ENCODE assay signal across 34 cellular contexts in genomic region chr16:2960183-2961010, GRCh38. TPM values are rescaled to one million over a fixed set of nuclear protein-coding genes. Genes with fewer than 3 reads are reported as not detected.
DNase-seq lines count a peak whose midpoint lies in the region; ATAC-seq and TF ChIP-seq lines count a peak whose summit lies in the region.
"Had no signal": no experiment of that assay in that cellular context is flagged by ENCODE, and none has a peak within 500 bp of the region (broad histone marks: within the 10 kb centered on the region; RNA-seq: fewer than 3 reads in every experiment).

No MANE protein-coding gene starts in this region.

- no peaks in the 10 kb centered on the region for H3K36me3 Mint-ChIP-seq in HFFc6 (ENCODE audit: low read depth)
- H3K36me3 Mint-ChIP-seq in mesothelial cell of epicardium, result no peaks in the 10 kb centered on the region
- H3K36me3 Mint-ChIP-seq: activated naive CD8-positive, alpha-beta T cell treated with anti-CD3 and anti-CD28 coated beads, Interleukin-2, amount 10 ng/mL, durations not matched to agents 7 days and 5 days; CD4-positive, CD25-positive, alpha-beta regulatory T cell had no signal

- H3K9me3 Mint-ChIP-seq in HFFc6 (no peaks in the 10 kb centered on the region), mesothelial cell of epicardium (no peaks in the 10 kb centered on the region)
- H3K9me3 Mint-ChIP-seq: activated naive CD8-positive, alpha-beta T cell treated with anti-CD3 and anti-CD28 coated beads, Interleukin-2, amount 10 ng/mL, durations not matched to agents 7 days and 5 days; activated T-helper 2 cell treated with anti-CD3 and anti-CD28 coated beads, Interferon-gamma antibody, Interleukin-2, Interleukin-4, amounts not matched to agents 10 μg/mL and 5 μg/mL and 100 μg/mL, durations not matched to agents 14 hours and 24 hours and 36 hours; CD4-positive, CD25-positive, alpha-beta regulatory T cell; nephron progenitor cell had no signal

- H3K4me3 Mint-ChIP-seq in HFFc6 (no peak overlapping the region), mesothelial cell of epicardium (no peak overlapping the region)
- H3K4me3 Mint-ChIP-seq: activated CD4-positive, alpha-beta T cell treated with anti-CD3 and anti-CD28 coated beads for 36 hours; activated CD8-positive, alpha-beta T cell treated with anti-CD3 and anti-CD28 coated beads, Interleukin-2, amount 10 ng/mL, durations not matched to agents 7 days and 5 days; activated naive CD8-positive, alpha-beta T cell treated with anti-CD3 and anti-CD28 coated beads, Interleukin-2, amount 10 ng/mL, durations not matched to agents 7 days and 5 days; nephron progenitor cell had no signal

- H3K27ac Mint-ChIP-seq in HFFc6, result no peak overlapping the region
- H3K27ac Mint-ChIP-seq in mesothelial cell of epicardium, result peak overlapping the region; percentile 53
- H3K27ac Mint-ChIP-seq: activated CD4-positive, alpha-beta T cell treated with anti-CD3 and anti-CD28 coated beads for 36 hours; activated CD8-positive, alpha-beta T cell treated with anti-CD3 and anti-CD28 coated beads, Interleukin-2, amount 10 ng/mL, durations not matched to agents 7 days and 5 days; activated naive CD8-positive, alpha-beta T cell treated with anti-CD3 and anti-CD28 coated beads, Interleukin-2, amount 10 ng/mL, durations not matched to agents 7 days and 5 days; activated T-helper 2 cell treated with anti-CD3 and anti-CD28 coated beads, Interferon-gamma antibody, Interleukin-2, Interleukin-4, amounts not matched to agents 10 μg/mL and 5 μg/mL and 100 μg/mL, durations not matched to agents 14 hours and 24 hours and 36 hours; CD4-positive, CD25-positive, alpha-beta regulatory T cell; nephron progenitor cell had no signal

- DNase-seq in NCI-H82 (lab: John Stamatoyannopoulos, UW) (peak; percentile 37), NCI-H82 treated with DMSO at 0.1 percent for 48 hours (lab: John Stamatoyannopoulos, UW; ENCODE audit: unreplicated experiment) (no peak), HFFc6 (no peak), mesothelial cell of epicardium (ENCODE audit: low spot score in 2 of 2, unreplicated experiment in 2 of 2) (no peak), NCI-H748 treated with DMSO at 0.1 percent for 48 hours (lab: John Stamatoyannopoulos, UW) (no peak)
- DNase-seq: 8988T; activated CD4-positive, alpha-beta T cell treated with anti-CD3 and anti-CD28 coated beads for 36 hours; activated CD8-positive, alpha-beta T cell treated with anti-CD3 and anti-CD28 coated beads, Interleukin-2, amount 10 ng/mL, durations not matched to agents 7 days and 5 days; activated naive CD8-positive, alpha-beta T cell treated with anti-CD3 and anti-CD28 coated beads, Interleukin-2, amount 10 ng/mL, durations not matched to agents 7 days and 5 days; CD4-positive, CD25-positive, alpha-beta regulatory T cell; effector memory CD4-positive, alpha-beta T cell; EL; erythroblast; GOT3; head of caudate nucleus; KG1; kidney glomerular epithelial cell; MM.1S; NCI-H1417 treated with DMSO at 0.1 percent for 48 hours; NCI-H2081; NCI-H345; nephron progenitor cell; OCI-M1; spleen; T-helper 2 cell had no signal

- H3K27me3 Mint-ChIP-seq in HFFc6 (ENCODE audit: insufficient read depth) (peaks cover 34% of the 10 kb centered on the region), mesothelial cell of epicardium (ENCODE audit: low read depth) (peaks cover 29% of the 10 kb centered on the region)

- TF ChIP-seq CTCF in HFFc6 (IDR thresholded peaks at IDR 0.05) (0 out of 2 replicates have a peak, but pooled peaks have one; percentile 5), mesothelial cell of epicardium (IDR thresholded peaks at IDR 0.05; ENCODE audit: unreplicated experiment) (no peak)

- no peak for ATAC-seq in GM18498 (IDR thresholded peaks at IDR 0.05; ENCODE audit: unreplicated experiment)
- ATAC-seq: activated CD4-positive, alpha-beta T cell treated with anti-CD3 and anti-CD28 coated beads for 36 hours; activated CD8-positive, alpha-beta T cell treated with anti-CD3 and anti-CD28 coated beads, Interleukin-2, amount 10 ng/mL, durations not matched to agents 7 days and 5 days; SK-N-SH treated with all-trans-retinoic acid at 6 μM for 48 hours had no signal

- H3K4me1 Mint-ChIP-seq in HFFc6 (ENCODE audit: low read depth) (no peaks in the 10 kb centered on the region), mesothelial cell of epicardium (peaks cover 20% of the 10 kb centered on the region)

RNA-seq across cellular contexts. Expression of gene KREMEN2, which starts 3.7 kb away (rescaled TPM):
- total RNA-seq in HFFc6 (2021; fragmentation: NEBNext Ultra II Directional; extraction: Animal tissue kit (Norgen Biotek cat#: 25700)), result not detected
- total RNA-seq in mesothelial cell of epicardium, result 27.3 to 30.5 TPM (median 29.1 TPM) in 3 replicates
- total RNA-seq: activated CD4-positive, alpha-beta T cell treated with anti-CD3 and anti-CD28 coated beads for 36 hours; ascending aorta; cardiac septum; CD4-positive, CD25-positive, alpha-beta regulatory T cell; mucosa of gallbladder; right atrium auricular region; tibial nerve had no signal

RNA-seq across cellular contexts. Expression of gene PAQR4, which starts 8.8 kb away (rescaled TPM):
- 10 to 100 TPM in 5 of 6 experiments, 1 to 10 TPM in 1; 5.7 to 16.5 (median 13.7) TPM for total RNA-seq in HFFc6 (2021; fragmentation: NEBNext Ultra II Directional; extraction: Animal tissue kit (Norgen Biotek cat#: 25700))
- 8.1 to 10.1 TPM (median 8.9 TPM) in 3 replicates for total RNA-seq in mesothelial cell of epicardium

RNA-seq across cellular contexts. Expression of gene PKMYT1, which starts 19.8 kb away (rescaled TPM):
- 10 to 100 TPM; 21.1 to 40.8 (median 36.7) TPM for total RNA-seq in HFFc6 (2021; fragmentation: NEBNext Ultra II Directional; extraction: Animal tissue kit (Norgen Biotek cat#: 25700))
- 21.1 to 22.0 TPM (median 21.8 TPM) in 3 replicates for total RNA-seq in mesothelial cell of epicardium
- total RNA-seq: ascending aorta had no signal

RNA-seq across cellular contexts. Expression of gene FLYWCH1, which starts 48.7 kb away (rescaled TPM):
- total RNA-seq in HFFc6 (2021; fragmentation: NEBNext Ultra II Directional; extraction: Animal tissue kit (Norgen Biotek cat#: 25700)), result 10 to 100 TPM; 30.3 to 34.9 (median 33.7) TPM
- 25.9 to 29.4 TPM (median 29.0 TPM) in 3 replicates for total RNA-seq in mesothelial cell of epicardium

RNA-seq across cellular contexts. Expression of gene CLDN9, which starts 52.3 kb away (rescaled TPM):
- not detected for total RNA-seq in HFFc6 (2021; fragmentation: NEBNext Ultra II Directional; extraction: Animal tissue kit (Norgen Biotek cat#: 25700))
- total RNA-seq in mesothelial cell of epicardium, result 5.4 to 5.7 TPM (median 5.4 TPM) in 3 replicates
- total RNA-seq: activated CD4-positive, alpha-beta T cell treated with anti-CD3 and anti-CD28 coated beads for 36 hours; activated naive CD8-positive, alpha-beta T cell treated with anti-CD3 and anti-CD28 coated beads, Interleukin-2, amount 10 ng/mL, durations not matched to agents 7 days and 5 days; ascending aorta; CD4-positive, CD25-positive, alpha-beta regulatory T cell; HT1080 had no signal

Comparison
In these comparisons a context has a peak if more than half of its experiments do, and no peak if none do; other contexts are left out.
1. RNA of gene KREMEN2, which starts 3.7 kb away (total RNA-seq): 27.3 to 30.5 TPM in mesothelial cell of epicardium; not detected in HFFc6; every median in the first group is over 10 times any median in the second.